Comparison of ENCODE assay signal across 1 cellular context in genomic region chr17:47235506-47235905, GRCh38.
TF ChIP-seq lines count a peak whose summit lies in the region.

No MANE protein-coding gene starts in this region.

TF ChIP-seq in K562, 482 proteins besides CTCF, POLR2A, EP300 and RAD21:
- TF ChIP-seq HDAC2 (IDR thresholded peaks at IDR 0.05) (0 out of 2 replicates have a peak, but pooled peaks have one; percentile 42), HMG20A (CRISPR knock-in tag; conservative IDR thresholded peaks at IDR 0.05) (no peak), GABPB1 (CRISPR knock-in tag; IDR thresholded peaks at IDR 0.05) (no peak), BCOR (IDR thresholded peaks at IDR 0.05) (peak; percentile 95), ZC3H4 (CRISPR knock-in tag; IDR thresholded peaks at IDR 0.05; ENCODE audit: borderline replicate concordance) (no peak), ID3 (CRISPR knock-in tag; IDR thresholded peaks at IDR 0.05) (no peak), ID3 (tag; IDR thresholded peaks at IDR 0.05) (no peak), ZNF184 (CRISPR knock-in tag; IDR thresholded peaks at IDR 0.05) (no peak), ADNP (tag; IDR thresholded peaks at IDR 0.05) (peak; percentile 86), RBM25 (IDR thresholded peaks at IDR 0.05; ENCODE audit: low read depth, low read length, severe bottlenecking) (peak; percentile 90), HNRNPUL1 (IDR thresholded peaks at IDR 0.05; ENCODE audit: low read length) (no peak), KDM1A (IDR thresholded peaks at IDR 0.05) (peak; percentile 67 to 77), ZBTB34 (CRISPR knock-in tag; IDR thresholded peaks at IDR 0.05) (no peak), SMARCE1 (IDR thresholded peaks at IDR 0.05) (no peak), ZNF174 (CRISPR knock-in tag; IDR thresholded peaks at IDR 0.05) (no peak), CBX1 (IDR thresholded peaks at IDR 0.05; ENCODE audit: low read depth) (0 out of 2 replicates have a peak, but pooled peaks have one; percentile 36), FUS (optimal IDR thresholded peaks at IDR 0.05; ENCODE audit: low read depth, low read length) (no peak), SMAD2 (IDR thresholded peaks at IDR 0.05; ENCODE audit: low read depth, low read length) (no peak), CBX3 (IDR thresholded peaks at IDR 0.05; ENCODE audit: borderline replicate concordance in 1 of 2, low read length in 2 of 2) (peak in 1 of 2 experiments; percentile 68; a peak in 2 of 3 replicates)
TF ChIP-seq in K562: peak in this region for 7.
